Comparison of ENCODE assay signal across 22 cellular contexts in genomic region chr19:5122121-5122400, GRCh38.
DNase-seq lines count a peak whose midpoint lies in the region; ATAC-seq and TF ChIP-seq lines count a peak whose summit lies in the region.
"Had no signal": no experiment of that assay in that cellular context is flagged by ENCODE, and none has a peak within 500 bp of the region (broad histone marks: within the 10 kb centered on the region; RNA-seq: fewer than 3 reads in every experiment).

No MANE protein-coding gene starts in this region.

- no peak for TF ChIP-seq POLR2A in transverse colon (IDR thresholded peaks at IDR 0.05)

- H3K36me3 ChIP-seq in transverse colon = peaks cover 0 to 7% (median 0%) of the 10 kb centered on the region in 4 donors
- H3K36me3 ChIP-seq: MG63, ovary had no signal

- H3K27me3 ChIP-seq in transverse colon = no peaks in the 10 kb centered on the region
- H3K27me3 ChIP-seq: MG63, ovary, upper lobe of left lung had no signal

- no peak for TF ChIP-seq EP300 in transverse colon (IDR thresholded peaks at IDR 0.05; ENCODE audit: low read depth)

- no peaks in the 10 kb centered on the region for H3K9me3 Mint-ChIP-seq in IgD-negative memory B cell
- H3K9me3 Mint-ChIP-seq in activated CD8-positive, alpha-beta T cell treated with anti-CD3 and anti-CD28 coated beads for 36 hours = no peaks in the 10 kb centered on the region
- H3K9me3 Mint-ChIP-seq in neural crest cell = no peaks in the 10 kb centered on the region
- H3K9me3 Mint-ChIP-seq: activated CD4-positive, alpha-beta memory T cell treated with anti-CD3 and anti-CD28 coated beads, Interleukin-2, amount 10 ng/mL, durations not matched to agents 7 days and 5 days; T-helper 1 cell treated with Interleukin-12 subunit alpha and Interleukin-12 subunit beta and Interleukin-4 antibody, amounts not matched to agents 30 μg/mL and 1 μg/mL, for 36 hours had no signal

- no peak overlapping the region for H3K4me3 ChIP-seq in transverse colon
- H3K4me3 ChIP-seq: MG63, mucosa of descending colon, ovary, upper lobe of left lung had no signal

- intact Hi-C loops in activated CD8-positive, alpha-beta T cell treated with anti-CD3 and anti-CD28 coated beads for 36 hours (cut with micrococcal nuclease) = no loop called here
- intact Hi-C loops in transverse colon (cut with DNase I; ENCODE audit: low total_unique reads) = no loop called here

- no peaks in the 10 kb centered on the region for H3K27me3 Mint-ChIP-seq in IgD-negative memory B cell
- no peaks in the 10 kb centered on the region for H3K27me3 Mint-ChIP-seq in activated CD8-positive, alpha-beta T cell treated with anti-CD3 and anti-CD28 coated beads for 36 hours
- H3K27me3 Mint-ChIP-seq in neural crest cell (ENCODE audit: low read depth) = no peaks in the 10 kb centered on the region
- H3K27me3 Mint-ChIP-seq: activated CD4-positive, alpha-beta memory T cell treated with anti-CD3 and anti-CD28 coated beads, Interleukin-2, amount 10 ng/mL, durations not matched to agents 7 days and 5 days had no signal

- peaks cover 16 to 23% (median 19%) of the 10 kb centered on the region in 3 donors for H3K4me1 Mint-ChIP-seq in IgD-negative memory B cell
- peaks cover 34% of the 10 kb centered on the region for H3K4me1 Mint-ChIP-seq in activated CD8-positive, alpha-beta T cell treated with anti-CD3 and anti-CD28 coated beads for 36 hours (ENCODE audit: low read depth)
- peaks cover 23% of the 10 kb centered on the region for H3K4me1 Mint-ChIP-seq in neural crest cell
- H3K4me1 Mint-ChIP-seq: activated CD4-positive, alpha-beta memory T cell treated with anti-CD3 and anti-CD28 coated beads, Interleukin-2, amount 10 ng/mL, durations not matched to agents 7 days and 5 days had no signal

- WGBS in transverse colon (ENCODE audit: low coverage in 1 of 2), 2 donors = 72% methylated on average over 4 of the region's 4 CpGs; no CpG with 5 or more reads in 1 of the 2 donors

- DNase-seq in CMK (ENCODE audit: low read depth) (peak; percentile 33), neural crest cell (ENCODE audit: low read depth, low spot score) (no peak), transverse colon (no peak), iPS-NIHi7 (ENCODE audit: extremely low spot score) (no peak)
- DNase-seq in activated CD8-positive, alpha-beta T cell treated with anti-CD3 and anti-CD28 coated beads for 36 hours = peak; percentile 38
- DNase-seq: activated CD4-positive, alpha-beta memory T cell treated with anti-CD3 and anti-CD28 coated beads, Interleukin-2, amount 10 ng/mL, durations not matched to agents 7 days and 5 days; activated CD4-positive, CD25-positive, alpha-beta regulatory T cell; Calu3; GOT3; MG63; mucosa of descending colon; NCI-H1436 treated with DMSO at 0.1 percent for 48 hours; NCI-H748 treated with DMSO at 0.1 percent for 48 hours; ovary; PC-3; SIG-M5; stimulated activated naive CD4-positive, alpha-beta T cell had no signal

- peak; percentile 57 for ATAC-seq in activated CD8-positive, alpha-beta T cell treated with anti-CD3 and anti-CD28 coated beads for 36 hours
- no peak for ATAC-seq in GM18873 (IDR thresholded peaks at IDR 0.05; ENCODE audit: low FRiP score, unreplicated experiment)
- ATAC-seq: mucosa of descending colon, PC-3, sciatic nerve had no signal

- no peak overlapping the region for H3K27ac ChIP-seq in transverse colon
- H3K27ac ChIP-seq: ovary, upper lobe of left lung had no signal

- CTCF ChIA-PET in activated CD8-positive, alpha-beta T cell treated with anti-CD3 and anti-CD28 coated beads for 36 hours (lab: Charles Lee) = interaction anchor here (0.9 kb wide), 1 partner anchor 16 kb away, joined by 3 read pairs; no protein-coding TSS in a partner anchor

- H3K4me1 ChIP-seq in transverse colon = no peaks in the 10 kb centered on the region

- H3K27ac Mint-ChIP-seq in IgD-negative memory B cell = peak overlapping the region; percentile 67 to 84 (median 82)
- peak overlapping the region; percentile 46 for H3K27ac Mint-ChIP-seq in activated CD8-positive, alpha-beta T cell treated with anti-CD3 and anti-CD28 coated beads for 36 hours
- no peak overlapping the region for H3K27ac Mint-ChIP-seq in neural crest cell (ENCODE audit: unreplicated experiment)
- H3K27ac Mint-ChIP-seq: activated CD4-positive, alpha-beta memory T cell treated with anti-CD3 and anti-CD28 coated beads, Interleukin-2, amount 10 ng/mL, durations not matched to agents 7 days and 5 days; T-helper 1 cell treated with Interleukin-12 subunit alpha and Interleukin-12 subunit beta and Interleukin-4 antibody, amounts not matched to agents 30 μg/mL and 1 μg/mL, for 36 hours had no signal

- H3K36me3 Mint-ChIP-seq in IgD-negative memory B cell = peaks cover 4% of the 10 kb centered on the region
- H3K36me3 Mint-ChIP-seq in activated CD8-positive, alpha-beta T cell treated with anti-CD3 and anti-CD28 coated beads for 36 hours (ENCODE audit: low read depth) = no peaks in the 10 kb centered on the region
- H3K36me3 Mint-ChIP-seq in neural crest cell (ENCODE audit: low read depth) = peaks cover 4% of the 10 kb centered on the region

- peak overlapping the region in 2 of 4 donors; percentile 38 to 76 for H3K4me3 Mint-ChIP-seq in IgD-negative memory B cell
- no peak overlapping the region for H3K4me3 Mint-ChIP-seq in activated CD8-positive, alpha-beta T cell treated with anti-CD3 and anti-CD28 coated beads for 36 hours
- peak overlapping the region; percentile 19 for H3K4me3 Mint-ChIP-seq in neural crest cell
- H3K4me3 Mint-ChIP-seq: activated CD4-positive, alpha-beta memory T cell treated with anti-CD3 and anti-CD28 coated beads, Interleukin-2, amount 10 ng/mL, durations not matched to agents 7 days and 5 days; T-helper 1 cell treated with Interleukin-12 subunit alpha and Interleukin-12 subunit beta and Interleukin-4 antibody, amounts not matched to agents 30 μg/mL and 1 μg/mL, for 36 hours had no signal

- no peak for TF ChIP-seq CTCF in activated CD8-positive, alpha-beta T cell treated with anti-CD3 and anti-CD28 coated beads for 36 hours (IDR thresholded peaks at IDR 0.05)
- TF ChIP-seq CTCF in neural crest cell (conservative IDR thresholded peaks at IDR 0.05) (no peak), transverse colon (IDR thresholded peaks at IDR 0.05) (no peak)

- POLR2A ChIA-PET in activated CD8-positive, alpha-beta T cell treated with anti-CD3 and anti-CD28 coated beads for 36 hours (lab: Charles Lee) = no interaction called here

- in situ Hi-C loops in transverse colon (cut with MboI; ENCODE audit: low pct_ligation_motif_present in 1 of 4, low pct_unique_long_range_greater_than_20kb in 1 of 4, low sequenced_read_pairs in 3 of 4) = no loop called here

- no peaks in the 10 kb centered on the region for H3K9me3 ChIP-seq in transverse colon
- H3K9me3 ChIP-seq: MG63, mucosa of descending colon, ovary, upper lobe of left lung had no signal

Comparison
In these comparisons a context has a peak if more than half of its experiments do, and no peak if none do; other contexts are left out.
1. DNase-seq: peak in CMK (single experiment) and activated CD8-positive, alpha-beta T cell treated with anti-CD3 and anti-CD28 coated beads for 36 hours (single experiment); none in neural crest cell (single experiment), transverse colon (single experiment) and iPS-NIHi7 (single experiment).